11 cellular contexts compared by ENCODE assay signal in genomic region chr1:223842784-223843183, GRCh38. TPM values are rescaled to one million over a fixed set of nuclear protein-coding genes. Genes with fewer than 3 reads are reported as not detected.
DNase-seq lines count a peak whose midpoint lies in the region; ATAC-seq and TF ChIP-seq lines count a peak whose summit lies in the region.
"Had no signal": no experiment of that assay in that cellular context is flagged by ENCODE, and none has a peak within 500 bp of the region (broad histone marks: within the 10 kb centered on the region; RNA-seq: fewer than 3 reads in every experiment).

No MANE protein-coding gene starts in this region.

- intact Hi-C loops in Calu3 (cut with micrococcal nuclease; ENCODE audit: unreplicated experiment) = loop anchor here (2.0 kb wide), 1 partner anchor 14 kb away; no protein-coding TSS in a partner anchor
- intact Hi-C loops in heart right ventricle (cut with DNase I) = loop anchor here in 2 of 10 donors (10.0 kb wide), 1 partner anchor 138 kb away; no protein-coding TSS in a partner anchor

- no peaks in the 10 kb centered on the region for H3K36me3 ChIP-seq in heart right ventricle

- no peak overlapping the region for H3K27ac Mint-ChIP-seq in T-helper 1 cell treated with Interleukin-12 subunit alpha and Interleukin-12 subunit beta and Interleukin-4 antibody, amounts not matched to agents 30 μg/mL and 1 μg/mL, for 36 hours
- H3K27ac Mint-ChIP-seq in Calu3 (ENCODE audit: unreplicated experiment) (no peak overlapping the region), WTC11 (0 out of 2 replicates have a peak overlapping the region, but pooled peaks have one; percentile 28), memory B cell (peak overlapping the region; percentile 62)

- no peaks in the 10 kb centered on the region for H3K27me3 ChIP-seq in heart right ventricle

- peaks cover 44% of the 10 kb centered on the region for H3K4me1 Mint-ChIP-seq in T-helper 1 cell treated with Interleukin-12 subunit alpha and Interleukin-12 subunit beta and Interleukin-4 antibody, amounts not matched to agents 30 μg/mL and 1 μg/mL, for 36 hours (ENCODE audit: low read depth)
- H3K4me1 Mint-ChIP-seq in Calu3 (ENCODE audit: low read depth, unreplicated experiment) (peaks cover 22% of the 10 kb centered on the region), WTC11 (peaks cover 45% of the 10 kb centered on the region), memory B cell (peaks cover 39% of the 10 kb centered on the region)

- no peaks in the 10 kb centered on the region for H3K9me3 ChIP-seq in heart right ventricle

- WGBS in heart right ventricle, 2 donors = 59 to 63% methylated on average over 2 of the region's 2 CpGs

- no peaks in the 10 kb centered on the region for H3K27me3 Mint-ChIP-seq in T-helper 1 cell treated with Interleukin-12 subunit alpha and Interleukin-12 subunit beta and Interleukin-4 antibody, amounts not matched to agents 30 μg/mL and 1 μg/mL, for 36 hours (ENCODE audit: low read depth)
- H3K27me3 Mint-ChIP-seq in Calu3 (ENCODE audit: unreplicated experiment) = no peaks in the 10 kb centered on the region
- H3K27me3 Mint-ChIP-seq in WTC11 (ENCODE audit: low read depth) = no peaks in the 10 kb centered on the region
- no peaks in the 10 kb centered on the region for H3K27me3 Mint-ChIP-seq in memory B cell

- no peak for ATAC-seq in WTC11
- no peak for ATAC-seq in memory B cell (ENCODE audit: low read depth)
- no peak for ATAC-seq in GM19467 (IDR thresholded peaks at IDR 0.05; ENCODE audit: unreplicated experiment)
- ATAC-seq in heart right ventricle = no peak

- no peak overlapping the region for H3K4me3 ChIP-seq in heart right ventricle

- TF ChIP-seq CTCF in Calu3 (IDR thresholded peaks at IDR 0.05; ENCODE audit: unreplicated experiment) (no peak), WTC11 (IDR thresholded peaks at IDR 0.05) (no peak), heart right ventricle (IDR thresholded peaks at IDR 0.05) (no peak)

- DNase-seq in T-helper 1 cell (no peak), Calu3 (no peak), WTC11 (ENCODE audit: low spot score) (no peak), memory B cell (ENCODE audit: low spot score in 2 of 2) (no peak), NCI-H510A (lab: John Stamatoyannopoulos, UW) (no peak), heart right ventricle (no peak)
- DNase-seq: DMS79 treated with DMSO at 0.1 percent for 48 hours; SHP77; stimulated activated CD4-positive, alpha-beta T cell treated with anti-CD3 and anti-CD28 coated beads, Interleukin-1b, Interleukin-23, amount 100 ng/mL, for 48 hours had no signal

- H3K4me3 Mint-ChIP-seq in T-helper 1 cell treated with Interleukin-12 subunit alpha and Interleukin-12 subunit beta and Interleukin-4 antibody, amounts not matched to agents 30 μg/mL and 1 μg/mL, for 36 hours = peak overlapping the region; percentile 14
- peak overlapping the region; percentile 17 for H3K4me3 Mint-ChIP-seq in Calu3 (ENCODE audit: low read depth, unreplicated experiment)
- no peak overlapping the region for H3K4me3 Mint-ChIP-seq in WTC11
- peak overlapping the region; percentile 27 for H3K4me3 Mint-ChIP-seq in memory B cell

- peaks cover 4 to 73% (median 60%) of the 10 kb centered on the region in 9 donors for H3K4me1 ChIP-seq in heart right ventricle

- H3K36me3 Mint-ChIP-seq in T-helper 1 cell treated with Interleukin-12 subunit alpha and Interleukin-12 subunit beta and Interleukin-4 antibody, amounts not matched to agents 30 μg/mL and 1 μg/mL, for 36 hours (ENCODE audit: low read depth) = peaks cover 5% of the 10 kb centered on the region
- peaks cover 32% of the 10 kb centered on the region for H3K36me3 Mint-ChIP-seq in Calu3 (ENCODE audit: insufficient read depth, unreplicated experiment)
- 0 out of 2 replicates have a peak, but pooled peaks cover 4% of the 10 kb centered on the region for H3K36me3 Mint-ChIP-seq in WTC11
- H3K36me3 Mint-ChIP-seq in memory B cell = no peaks in the 10 kb centered on the region

- no TSS peak for BruUV-seq in Calu3 (replicated peaks; lab: Mats Ljungman, UMichigan)

- POLR2A ChIA-PET in WTC11 (lab: Charles Lee) = no interaction called here

- H3K27ac ChIP-seq in heart right ventricle = no peak overlapping the region

- CTCF ChIA-PET in Calu3 (lab: Charles Lee) (interaction anchor here (0.7 kb wide), 2 partner anchors 68 to 144 kb away, joined by 3 to 5 read pairs; no protein-coding TSS in a partner anchor), WTC11 (lab: Charles Lee) (no interaction called here)

- no peaks in the 10 kb centered on the region for H3K9me3 Mint-ChIP-seq in T-helper 1 cell treated with Interleukin-12 subunit alpha and Interleukin-12 subunit beta and Interleukin-4 antibody, amounts not matched to agents 30 μg/mL and 1 μg/mL, for 36 hours
- H3K9me3 Mint-ChIP-seq in Calu3 (ENCODE audit: low read depth, unreplicated experiment) (no peaks in the 10 kb centered on the region), WTC11 (0 out of 2 replicates have a peak, but pooled peaks cover under 1% of the 10 kb centered on the region), memory B cell (no peaks in the 10 kb centered on the region)

TF ChIP-seq in WTC11, 78 proteins besides CTCF, POLR2A, EP300 and RAD21 (continues in another document):
- TF ChIP-seq ZNF512 (CRISPR knock-in tag; IDR thresholded peaks at IDR 0.05; ENCODE audit: borderline replicate concordance) = no peak
- no peak for TF ChIP-seq SMAD3 (CRISPR knock-in tag; IDR thresholded peaks at IDR 0.05; ENCODE audit: borderline replicate concordance)
- TF ChIP-seq PRDM15 (CRISPR knock-in tag; IDR thresholded peaks at IDR 0.05) = no peak
- TF ChIP-seq ATF6 (CRISPR knock-in tag; IDR thresholded peaks at IDR 0.05) = no peak
- no peak for TF ChIP-seq GABPB1 (CRISPR knock-in tag; IDR thresholded peaks at IDR 0.05)
- no peak for TF ChIP-seq SP1 (CRISPR knock-in tag; conservative IDR thresholded peaks at IDR 0.05)
- no peak for TF ChIP-seq MYBL2 (CRISPR knock-in tag; IDR thresholded peaks at IDR 0.05)
- TF ChIP-seq USF1 (CRISPR knock-in tag; IDR thresholded peaks at IDR 0.05) = no peak
- no peak for TF ChIP-seq CREM (CRISPR knock-in tag; IDR thresholded peaks at IDR 0.05)

RNA-seq across cellular contexts. Expression of gene TP53BP2, which starts 3.0 kb away (rescaled TPM):
- total RNA-seq in Calu3 (2022) (59.5 and 66.4 TPM in 2 replicates), WTC11 (2021) (39.3 to 42.7 TPM (median 41.4 TPM) in 3 replicates), heart right ventricle (10 to 100 TPM; 16.2 to 25.3 (median 21.2) TPM)
- polyA plus RNA-seq in heart right ventricle = 1 to 10 TPM; 5.9 to 8.8 TPM

Comparison
In these comparisons a context has a peak if more than half of its experiments do, and no peak if none do; other contexts are left out.
1. H3K27ac Mint-ChIP-seq: peak in WTC11 (single experiment) and memory B cell (single experiment); none in T-helper 1 cell treated with Interleukin-12 subunit alpha and Interleukin-12 subunit beta and Interleukin-4 antibody, amounts not matched to agents 30 μg/mL and 1 μg/mL, for 36 hours (single experiment) and Calu3 (single experiment).